16 cellular contexts compared by ENCODE assay signal in genomic region chr6:143696327-143697000, GRCh38. TPM values are rescaled to one million over a fixed set of nuclear protein-coding genes. Genes with fewer than 3 reads are reported as not detected.
DNase-seq lines count a peak whose midpoint lies in the region; ATAC-seq, FAIRE-seq and TF ChIP-seq lines count a peak whose summit lies in the region.
"Had no signal": no experiment of that assay in that cellular context is flagged by ENCODE, and none has a peak within 500 bp of the region (broad histone marks: within the 10 kb centered on the region; RNA-seq: fewer than 3 reads in every experiment).

No MANE protein-coding gene starts in this region.

- H3K36me3 Mint-ChIP-seq in CD14-positive monocyte: peaks cover 8 to 9% of the 10 kb centered on the region in 2 donors

- peak overlapping the region in 4 of 7 donors; percentile 21 to 78 (median 50) for H3K27ac Mint-ChIP-seq in CD14-positive monocyte

- H3K4me1 ChIP-seq in Panc1 (ENCODE audit: control insufficient read depth, insufficient read depth, low read length) (peaks cover 42% of the 10 kb centered on the region), fibroblast of lung (ENCODE audit: control insufficient read depth, extremely low read depth, insufficient read depth, low read length) (peaks cover 14% of the 10 kb centered on the region), pancreas (peaks cover 16 to 39% (median 26%) of the 10 kb centered on the region in 3 donors)

- CTCF ChIA-PET in Panc1 (lab: Charles Lee): no interaction called here

- peak overlapping the region; percentile 27 for H3K4me2 ChIP-seq in fibroblast of lung (ENCODE audit: extremely low read depth, insufficient read depth, low read length)
- H3K4me2 ChIP-seq: PC-9 had no signal

- H3K4me3 ChIP-seq in Panc1 (ENCODE audit: low read depth in 2 of 2, low read length in 2 of 2) (no peak overlapping the region), fibroblast of lung (replicated peaks in 1 of 4; ENCODE audit: control extremely low read depth in 1 of 4, insufficient read depth in 1 of 4, low read depth in 3 of 4, low read length in 4 of 4) (no peak overlapping the region), pancreas (no peak overlapping the region)
- H3K4me3 ChIP-seq: PC-9, thyroid gland had no signal

- intact Hi-C loops in CD14-positive monocyte (cut with micrococcal nuclease) (no loop called here), Panc1 (cut with micrococcal nuclease; ENCODE audit: unreplicated experiment) (loop anchor here (1.0 kb wide), 1 partner anchor 18 kb away; no protein-coding TSS in a partner anchor), pancreas (cut with DNase I) (no loop called here), posterior cingulate gyrus (cut with DNase I) (no loop called here)

- H3K4me3 Mint-ChIP-seq in CD14-positive monocyte: no peak overlapping the region

- H3K9ac ChIP-seq in fibroblast of lung (ENCODE audit: insufficient read depth, low read length): no peak overlapping the region

- H3K27me3 Mint-ChIP-seq in CD14-positive monocyte (ENCODE audit: low read depth in 3 of 3): peaks cover 0 to 2% (median 0%) of the 10 kb centered on the region in 3 donors

- DNase-seq in CD14-positive monocyte (ENCODE audit: low spot score): no peak
- no peak for DNase-seq in Panc1 (ENCODE audit: low read depth, low spot score)
- peak in 1 of 2 donors; percentile 23 for DNase-seq in fibroblast of lung (ENCODE audit: low read depth in 2 of 2)
- DNase-seq in pancreas: no peak
- no peak for DNase-seq in posterior cingulate gyrus
- no peak for DNase-seq in stimulated activated naive CD8-positive, alpha-beta T cell treated with anti-CD3 and anti-CD28 coated beads, Interleukin-15, Interleukin-2, amounts not matched to agents 100 U/mL and 50 U/mL, for 24 hours
- DNase-seq: activated effector memory CD4-positive, alpha-beta T cell treated with Interleukin-2 at 50 U/mL for 16 hours; anterior cingulate cortex; COR-L47; NCI-H187; NCI-H510A treated with DMSO at 0.1 percent for 48 hours; PC-9; thyroid gland; WERI-Rb-1 had no signal

- no peak overlapping the region for H2AFZ ChIP-seq in fibroblast of lung (ENCODE audit: low read length)
- H2AFZ ChIP-seq: PC-9 had no signal

- in situ Hi-C loops in Panc1 (cut with HindIII; ENCODE audit: low pct_unique_long_range_greater_than_20kb, low sequenced_read_pairs): no loop called here

- no TSS peak for BruUV-seq in Panc1 (replicated peaks; lab: Mats Ljungman, UMichigan)

- H3K9me3 ChIP-seq in Panc1 (ENCODE audit: control insufficient read depth, insufficient read depth, low read depth, low read length): no peaks in the 10 kb centered on the region
- no peaks in the 10 kb centered on the region for H3K9me3 ChIP-seq in fibroblast of lung (ENCODE audit: control insufficient read depth, insufficient read depth, low read depth, low read length)
- no peaks in the 10 kb centered on the region for H3K9me3 ChIP-seq in pancreas
- H3K9me3 ChIP-seq: thyroid gland had no signal

- 27 to 35% methylated on average over 2 of the region's 2 CpGs for WGBS in pancreas, 2 donors

- no peak for TF ChIP-seq CTCF in CD14-positive monocyte (IDR thresholded peaks at IDR 0.05)
- TF ChIP-seq CTCF in Panc1 (IDR thresholded peaks at IDR 0.05): no peak
- no peak for TF ChIP-seq CTCF in fibroblast of lung (conservative IDR thresholded peaks at IDR 0.05 in 1 of 2, IDR thresholded peaks at IDR 0.05 in 1 of 2; ENCODE audit: low read depth in 1 of 2, low read length in 2 of 2)
- no peak for TF ChIP-seq CTCF in pancreas (IDR thresholded peaks at IDR 0.05)

- no peak for FAIRE-seq in pancreas (lab: Jason Lieb, UNC)

- H3K27ac ChIP-seq in Panc1 (ENCODE audit: low read length): peak overlapping the region; percentile 53; the same call in 1 of the 2 replicates
- no peak overlapping the region for H3K27ac ChIP-seq in fibroblast of lung (ENCODE audit: insufficient read depth, low read length)
- H3K27ac ChIP-seq in pancreas: peak overlapping the region in 3 of 4 donors; percentile 3 to 28 (median 16)
- H3K27ac ChIP-seq: PC-9, WERI-Rb-1 had no signal

- no peak for ATAC-seq in Panc1
- peak; percentile 36 to 66 (median 57) for ATAC-seq in pancreas
- ATAC-seq in stimulated activated naive CD8-positive, alpha-beta T cell treated with anti-CD3 and anti-CD28 coated beads, Interleukin-15, Interleukin-2, amounts not matched to agents 100 U/mL and 50 U/mL, for 24 hours: no peak
- no peak for ATAC-seq in GM18511 (IDR thresholded peaks at IDR 0.05; ENCODE audit: unreplicated experiment)
- ATAC-seq in HG03521 (IDR thresholded peaks at IDR 0.05; ENCODE audit: unreplicated experiment): no peak

- H3K27me3 ChIP-seq in Panc1 (ENCODE audit: control insufficient read depth, insufficient read depth, low read length): no peaks in the 10 kb centered on the region
- no peaks in the 10 kb centered on the region for H3K27me3 ChIP-seq in fibroblast of lung (ENCODE audit: control insufficient read depth, insufficient read depth, low read length)
- no peaks in the 10 kb centered on the region for H3K27me3 ChIP-seq in pancreas
- H3K27me3 ChIP-seq: thyroid gland had no signal

- POLR2A ChIA-PET in Panc1 (lab: Charles Lee): interaction anchor here (0.6 kb wide), 1 partner anchor 16 kb away, joined by 3 read pairs; no protein-coding TSS in a partner anchor

- H3K36me3 ChIP-seq in Panc1 (ENCODE audit: control insufficient read depth, insufficient read depth, low read length): no peaks in the 10 kb centered on the region
- H3K36me3 ChIP-seq in fibroblast of lung (ENCODE audit: control insufficient read depth, insufficient read depth, low read length): no peaks in the 10 kb centered on the region
- no peaks in the 10 kb centered on the region for H3K36me3 ChIP-seq in pancreas
- H3K36me3 ChIP-seq: thyroid gland, WERI-Rb-1 had no signal

- no peaks in the 10 kb centered on the region for H4K20me1 ChIP-seq in fibroblast of lung (ENCODE audit: control insufficient read depth, extremely low read depth, insufficient read depth, low read length)

- peaks cover 0 to 5% (median 2%) of the 10 kb centered on the region in 7 donors for H3K9me3 Mint-ChIP-seq in CD14-positive monocyte

- peaks cover 12% of the 10 kb centered on the region for H3K79me2 ChIP-seq in fibroblast of lung (ENCODE audit: control insufficient read depth, insufficient read depth, low read length)

- H3K4me1 Mint-ChIP-seq in CD14-positive monocyte: peaks cover 42% of the 10 kb centered on the region

RNA-seq across cellular contexts. Expression of gene PHACTR2, which starts 18.7 kb away (rescaled TPM):
- polyA plus RNA-seq in CD14-positive monocyte: 10 to 100 TPM in 1 of 2 donors, 1 to 10 TPM in 1; 9.6 to 11.6 TPM
- total RNA-seq in Panc1 (2021; ENCODE audit: unreplicated experiment): 59.9 TPM
- polyA plus RNA-seq in Panc1 (2012; ENCODE audit: insufficient read length): 9.2 TPM
- total RNA-seq in fibroblast of lung: 25.2 and 40.1 TPM in 2 replicates
- 45.5 and 55.0 TPM in 2 replicates for polyA plus RNA-seq in fibroblast of lung
- 17.7 and 22.9 TPM in 2 replicates for polyA plus RNA-seq in fibroblast of lung (2012)
- polyA minus RNA-seq in fibroblast of lung (ENCODE audit: low replicate concordance): 20.8 and 30.2 TPM in 2 replicates
- total RNA-seq in pancreas: 10 to 100 TPM in 2 of 6 donors, 1 to 10 TPM in 4; 5.9 to 19.0 (median 8.9) TPM
- 1 to 10 TPM; 2.7 to 3.1 TPM for polyA plus RNA-seq in pancreas

Comparison
In these comparisons a context has a peak if more than half of its experiments do, and no peak if none do; other contexts are left out.
1. ATAC-seq: peak in pancreas (4 of 4); none in Panc1 (single experiment), stimulated activated naive CD8-positive, alpha-beta T cell treated with anti-CD3 and anti-CD28 coated beads, Interleukin-15, Interleukin-2, amounts not matched to agents 100 U/mL and 50 U/mL, for 24 hours (single experiment), GM18511 (single experiment) and HG03521 (single experiment).